Comparison of ENCODE assay signal across 18 cellular contexts in genomic region chr5:139641116-139642080, GRCh38. TPM values are rescaled to one million over a fixed set of nuclear protein-coding genes. Genes with fewer than 3 reads are reported as not detected.
DNase-seq lines count a peak whose midpoint lies in the region; ATAC-seq and TF ChIP-seq lines count a peak whose summit lies in the region.
"Had no signal": no experiment of that assay in that cellular context is flagged by ENCODE, and none has a peak within 500 bp of the region (broad histone marks: within the 10 kb centered on the region; RNA-seq: fewer than 3 reads in every experiment).

No MANE protein-coding gene starts in this region.

- H3K27ac ChIP-seq in BLaER1 (no peak overlapping the region), psoas muscle (peak overlapping the region; percentile 96), GM23248 (no peak overlapping the region)
- H3K27ac ChIP-seq: ascending aorta, ovary, thoracic aorta had no signal

- intact Hi-C loops in psoas muscle (cut with DNase I), result no loop called here

- H3K9ac ChIP-seq in BLaER1 (no peak overlapping the region), GM23248 (no peak overlapping the region)

- peak overlapping the region in 1 of 4 donors; percentile 36 for H3K4me3 Mint-ChIP-seq in IgD-negative memory B cell
- no peak overlapping the region for H3K4me3 Mint-ChIP-seq in immature natural killer cell

- H3K4me1 Mint-ChIP-seq in IgD-negative memory B cell (peaks cover 30 to 56% (median 47%) of the 10 kb centered on the region in 3 donors), immature natural killer cell (peaks cover 38 to 48% of the 10 kb centered on the region in 2 donors)

- H3K4me2 ChIP-seq in BLaER1 (peak overlapping the region; percentile 93), GM23248 (ENCODE audit: unreplicated experiment) (no peak overlapping the region)

- H3K4me1 ChIP-seq in BLaER1 (peaks cover 98% of the 10 kb centered on the region), psoas muscle (peaks cover 59% of the 10 kb centered on the region), GM23248 (ENCODE audit: insufficient read depth) (peaks cover 24% of the 10 kb centered on the region)

- H3K9me3 ChIP-seq in BLaER1 (no peaks in the 10 kb centered on the region), psoas muscle (no peaks in the 10 kb centered on the region), GM23248 (ENCODE audit: low read depth) (no peaks in the 10 kb centered on the region)
- H3K9me3 ChIP-seq: ascending aorta, ovary, thoracic aorta had no signal

- no peak overlapping the region for H3K4me3 ChIP-seq in BLaER1
- H3K4me3 ChIP-seq in psoas muscle, result peak overlapping the region; percentile 64
- H3K4me3 ChIP-seq in GM23248, result no peak overlapping the region
- H3K4me3 ChIP-seq: ascending aorta, dorsolateral prefrontal cortex, ovary, thoracic aorta had no signal

- H3K27ac Mint-ChIP-seq in IgD-negative memory B cell (peak overlapping the region in 2 of 3 donors; percentile 71 to 87), immature natural killer cell (peak overlapping the region in 4 of 6 donors; percentile 31 to 55 (median 50))

- peaks cover 6% of the 10 kb centered on the region for H3F3A ChIP-seq in GM23248 (ENCODE audit: insufficient read depth)

- H4K20me1 ChIP-seq in BLaER1 (peaks cover 41% of the 10 kb centered on the region), GM23248 (ENCODE audit: insufficient read depth) (no peaks in the 10 kb centered on the region)

- H3K36me3 ChIP-seq in BLaER1 (no peaks in the 10 kb centered on the region), psoas muscle (ENCODE audit: insufficient read depth in 1 of 2, low read depth in 1 of 2) (no peaks in the 10 kb centered on the region), GM23248 (ENCODE audit: low read depth) (no peaks in the 10 kb centered on the region)
- H3K36me3 ChIP-seq: ascending aorta, ovary, thoracic aorta had no signal

- H3K9me3 Mint-ChIP-seq in IgD-negative memory B cell (no peaks in the 10 kb centered on the region), immature natural killer cell (no peaks in the 10 kb centered on the region)

- H3K27me3 Mint-ChIP-seq in IgD-negative memory B cell (no peaks in the 10 kb centered on the region), immature natural killer cell (ENCODE audit: low read depth in 3 of 3) (peaks cover 3 to 10% (median 3%) of the 10 kb centered on the region in 3 donors)

- no peak for TF ChIP-seq CTCF in psoas muscle (IDR thresholded peaks at IDR 0.05)

- no peaks in the 10 kb centered on the region for H3K27me3 ChIP-seq in BLaER1
- H3K27me3 ChIP-seq in psoas muscle (ENCODE audit: insufficient read depth in 3 of 3, low read length in 2 of 3), result no peaks in the 10 kb centered on the region
- H3K27me3 ChIP-seq in GM23248 (replicated peaks; ENCODE audit: insufficient read depth), result no peaks in the 10 kb centered on the region
- H3K27me3 ChIP-seq: ascending aorta, dorsolateral prefrontal cortex, ovary had no signal

- H3K9me2 ChIP-seq in GM23248 (ENCODE audit: insufficient read depth), result no peaks in the 10 kb centered on the region

- in situ Hi-C loops in GM23248 (cut with MboI), result no loop called here

- no peak for DNase-seq in immature natural killer cell
- no peak for DNase-seq in psoas muscle
- DNase-seq in NCI-H1048 (lab: John Stamatoyannopoulos, UW), result no peak
- DNase-seq in GM23248, result no peak
- DNase-seq: activated CD4-positive, alpha-beta T cell treated with anti-CD3 and anti-CD28 coated beads for 1 hour; AML-193; DMS53; NCI-H187 treated with DMSO at 0.1 percent for 48 hours; NCI-H526; T-helper 1 cell had no signal

- WGBS in psoas muscle, 3 donors, result 46 to 77% (median 48%) methylated on average over 6 of the region's 6 CpGs
- WGBS in GM23248 (ENCODE audit: low coverage in 1 of 2, low lambda C conversion rate in 2 of 2, missing lambda C conversion rate in 2 of 2), 2 experiments, result 81 to 84% methylated on average over 6 of the region's 6 CpGs

- 0 out of 2 replicates have a peak, but pooled peaks cover 4% of the 10 kb centered on the region for H3K79me2 ChIP-seq in GM23248 (ENCODE audit: insufficient read depth)

- H2AFZ ChIP-seq in GM23248, result no peak overlapping the region

- H3K36me3 Mint-ChIP-seq in IgD-negative memory B cell (no peaks in the 10 kb centered on the region), immature natural killer cell (no peaks in the 10 kb centered on the region)

- no peak for ATAC-seq in psoas muscle
- no peak for ATAC-seq in activated CD4-positive, CD25-positive, alpha-beta regulatory T cell treated with anti-CD3 and anti-CD28 coated beads, Interleukin-2, amount 50 U/mL, for 24 hours
- no peak for ATAC-seq in HG03045 (IDR thresholded peaks at IDR 0.05; ENCODE audit: unreplicated experiment)

RNA-seq across cellular contexts. Expression of gene CXXC5, which starts 6.8 kb away (rescaled TPM):
- polyA plus RNA-seq in IgD-negative memory B cell (447 TPM), immature natural killer cell (100 to 1,000 TPM; 339 to 410 (median 385) TPM), psoas muscle (10 to 100 TPM; 24.5 to 48.5 (median 27.0) TPM), GM23248 (2016; fragmentation: Nextera tagmentation; extraction: Ambion mirVana) (81.4 and 83.7 TPM in 2 replicates)
- 10 to 100 TPM; 31.9 to 88.3 (median 48.5) TPM for total RNA-seq in psoas muscle
- 163 and 168 TPM in 2 replicates for total RNA-seq in GM23248 (2014; rRNA removed; shearing (Covaris generic))
